In the genomic region with DNA sequence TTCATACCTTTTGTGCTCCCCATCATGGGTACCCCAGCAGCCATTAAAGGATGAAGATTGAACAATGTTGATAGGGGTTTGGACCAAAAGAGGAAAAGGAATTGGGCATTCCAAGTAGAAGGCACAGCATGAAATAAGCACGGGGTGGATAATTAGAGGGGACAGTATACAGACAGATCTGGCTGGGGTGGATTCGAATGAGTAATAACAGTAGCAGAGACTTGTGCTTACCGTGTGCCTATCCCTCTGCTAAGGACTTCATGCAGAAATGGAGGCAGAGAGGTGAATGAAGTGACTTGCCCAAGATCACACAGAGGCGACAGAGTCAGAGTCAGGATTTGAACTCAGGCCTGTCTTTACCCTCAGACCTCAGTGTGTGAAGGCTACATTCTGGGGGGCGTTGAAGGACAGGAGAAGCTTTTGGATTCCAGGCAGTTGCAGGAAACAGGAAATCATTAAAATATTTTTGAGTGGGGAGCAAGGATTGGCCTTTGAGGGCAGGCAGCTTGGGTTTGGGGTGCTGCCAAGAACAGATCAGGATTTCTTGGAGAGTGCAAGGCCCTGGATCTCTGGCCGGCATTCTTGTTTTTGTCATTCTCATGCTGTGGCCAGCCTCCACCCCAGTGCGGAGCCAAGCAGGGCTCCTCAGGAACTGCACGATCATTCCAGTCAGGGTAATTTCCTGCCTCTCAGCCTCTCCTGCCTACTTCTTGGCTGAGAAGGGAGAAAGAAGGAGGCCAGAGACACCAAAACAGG, we compare ENCODE assay signal across 11 cellular contexts. TPM values are rescaled to one million over a fixed set of nuclear protein-coding genes. Genes with fewer than 3 reads are reported as not detected.
DNase-seq lines count a peak whose midpoint lies in the region; ATAC-seq, FAIRE-seq and TF ChIP-seq lines count a peak whose summit lies in the region.
"Had no signal": no experiment of that assay in that cellular context is flagged by ENCODE, and none has a peak within 500 bp of the region (broad histone marks: within the 10 kb centered on the region; RNA-seq: fewer than 3 reads in every experiment).

No MANE protein-coding gene starts in this region.

- peak; percentile 65 to 83 (median 78) for ATAC-seq in right lobe of liver
- no peak for ATAC-seq in GM18909 (IDR thresholded peaks at IDR 0.05; ENCODE audit: poor library complexity, unreplicated experiment)

- DNase-seq in HTR-8/SVneo (ENCODE audit: insufficient read length, low spot score), result peak; percentile 36
- DNase-seq in cerebellum (ENCODE audit: low spot score), result peak; percentile 63
- peak in 2 of 3 donors; percentile 59 to 84 for DNase-seq in right lobe of liver
- no peak for DNase-seq in HEK293T (ENCODE audit: extremely low spot score)
- DNase-seq in HK-2 (ENCODE audit: unreplicated experiment), result no peak
- no peak for DNase-seq in stimulated activated CD4-positive, alpha-beta T cell treated with anti-CD3 and anti-CD28 coated beads, Interleukin-4, amount 100 ng/mL, for 24 hours
- DNase-seq: activated B cell treated with CpG ODN at 0.5 μM for 24 hours, KG1 had no signal

- 42% methylated on average over 8 of the region's 8 CpGs for WGBS in right lobe of liver (ENCODE audit: insufficient coverage, low coverage, low lambda C conversion rate, missing lambda C conversion rate)

- no peaks in the 10 kb centered on the region for H3K27me3 ChIP-seq in right lobe of liver
- no peaks in the 10 kb centered on the region for H3K27me3 ChIP-seq in subcutaneous abdominal adipose tissue (ENCODE audit: control insufficient read depth in 5 of 5, insufficient read depth in 4 of 5, low read length in 5 of 5)

- intact Hi-C loops in right lobe of liver (cut with DNase I), result no loop called here

- H3K4me3 ChIP-seq in right lobe of liver, result no peak overlapping the region
- H3K4me3 ChIP-seq in subcutaneous abdominal adipose tissue (ENCODE audit: low read depth in 1 of 5, low read length in 5 of 5), result peak overlapping the region; percentile 16 to 26 (median 23)

- H3K36me3 ChIP-seq in right lobe of liver, result peaks cover 0 to 36% (median 12%) of the 10 kb centered on the region in 4 donors
- H3K36me3 ChIP-seq in subcutaneous abdominal adipose tissue (ENCODE audit: control insufficient read depth in 5 of 5, insufficient read depth in 5 of 5, low read length in 5 of 5), result peaks cover 16 to 58% (median 52%) of the 10 kb centered on the region in 5 donors

- peak overlapping the region; percentile 41 to 73 (median 60) for H3K27ac ChIP-seq in right lobe of liver
- H3K27ac ChIP-seq in subcutaneous abdominal adipose tissue (ENCODE audit: low read depth, low read length), result peak overlapping the region; percentile 88

- H3K9me3 ChIP-seq in right lobe of liver (no peaks in the 10 kb centered on the region), subcutaneous abdominal adipose tissue (ENCODE audit: control insufficient read depth in 5 of 5, low read length in 5 of 5) (no peaks in the 10 kb centered on the region)

- no peak for FAIRE-seq in HTR-8/SVneo (lab: Jason Lieb, UNC)
- FAIRE-seq: islet of Langerhans had no signal

- H3K9ac ChIP-seq in subcutaneous abdominal adipose tissue (ENCODE audit: low read length in 5 of 5), result peak overlapping the region; percentile 15 to 55 (median 35)

- no peak for TF ChIP-seq CTCF in right lobe of liver (IDR thresholded peaks at IDR 0.05)

- CTCF ChIA-PET in HEK293T (lab: Yijun Ruan, JAX), result no interaction called here

- POLR2A ChIA-PET in HEK293T (lab: Yijun Ruan, JAX), result no interaction called here

- TF ChIP-seq POLR2A in right lobe of liver (IDR thresholded peaks at IDR 0.05), result no peak

- H3K4me1 ChIP-seq in right lobe of liver (peaks cover 0 to 57% (median 21%) of the 10 kb centered on the region in 4 donors), subcutaneous abdominal adipose tissue (ENCODE audit: control insufficient read depth in 5 of 5, insufficient read depth in 5 of 5, low read length in 5 of 5) (peaks cover 15 to 28% (median 19%) of the 10 kb centered on the region in 5 donors)

TF ChIP-seq in HEK293T, 16 proteins besides CTCF, POLR2A, EP300 and RAD21:
- TF ChIP-seq ARNT (IDR thresholded peaks at IDR 0.05), result no peak
- TF ChIP-seq FOXK2 (IDR thresholded peaks at IDR 0.05), result no peak
- TF ChIP-seq, protein P1, sequence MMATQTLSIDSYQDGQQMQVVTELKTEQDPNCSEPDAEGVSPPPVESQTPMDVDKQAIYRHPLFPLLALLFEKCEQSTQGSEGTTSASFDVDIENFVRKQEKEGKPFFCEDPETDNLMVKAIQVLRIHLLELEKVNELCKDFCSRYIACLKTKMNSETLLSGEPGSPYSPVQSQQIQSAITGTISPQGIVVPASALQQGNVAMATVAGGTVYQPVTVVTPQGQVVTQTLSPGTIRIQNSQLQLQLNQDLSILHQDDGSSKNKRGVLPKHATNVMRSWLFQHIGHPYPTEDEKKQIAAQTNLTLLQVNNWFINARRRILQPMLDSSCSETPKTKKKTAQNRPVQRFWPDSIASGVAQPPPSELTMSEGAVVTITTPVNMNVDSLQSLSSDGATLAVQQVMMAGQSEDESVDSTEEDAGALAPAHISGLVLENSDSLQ (IDR thresholded peaks at IDR 0.05), result no peak
- TF ChIP-seq NFRKB (IDR thresholded peaks at IDR 0.05), result no peak
- no peak for TF ChIP-seq HDGF (IDR thresholded peaks at IDR 0.05; ENCODE audit: borderline replicate concordance)
- no peak for TF ChIP-seq CTBP1 (IDR thresholded peaks at IDR 0.05; ENCODE audit: borderline replicate concordance)

RNA-seq across cellular contexts. Expression of a gene that starts 18.7 kb away (rescaled TPM):
- total RNA-seq in cerebellum (18.6 TPM), right lobe of liver (10 to 100 TPM; 18.6 to 34.9 (median 24.8) TPM)

RNA-seq across cellular contexts. Expression of a gene that starts 19.0 kb away (rescaled TPM):
- 14.1 TPM for total RNA-seq in cerebellum
- total RNA-seq in right lobe of liver, result 10 to 100 TPM; 19.4 to 38.1 (median 24.1) TPM

RNA-seq across cellular contexts. Expression of a gene that starts 30.0 kb away (rescaled TPM):
- total RNA-seq in cerebellum, result 45.1 TPM
- 10 to 100 TPM; 23.0 to 45.6 (median 31.6) TPM for total RNA-seq in right lobe of liver

RNA-seq across cellular contexts. Expression of a gene that starts 34.4 kb away (rescaled TPM):
- total RNA-seq in cerebellum, result 1.9 TPM
- 100 to 1,000 TPM in 3 of 6 experiments, 10 to 100 TPM in 3; 28.3 to 156 (median 91.7) TPM for total RNA-seq in right lobe of liver

RNA-seq across cellular contexts. Expression of a gene that starts 36.4 kb away (rescaled TPM):
- total RNA-seq in cerebellum, result 2.8 TPM
- 10 to 100 TPM in 3 of 6 experiments, 1 to 10 TPM in 3; 2.8 to 23.8 (median 12.7) TPM for total RNA-seq in right lobe of liver

Comparison
In these comparisons a context has a peak if more than half of its experiments do, and no peak if none do; other contexts are left out.
1. DNase-seq: peak in HTR-8/SVneo (single experiment), cerebellum (single experiment) and right lobe of liver (2 of 3); none in HEK293T (single experiment), HK-2 (single experiment) and stimulated activated CD4-positive, alpha-beta T cell treated with anti-CD3 and anti-CD28 coated beads, Interleukin-4, amount 100 ng/mL, for 24 hours (single experiment).
2. H3K4me3 ChIP-seq: peak in subcutaneous abdominal adipose tissue (5 of 5); none in right lobe of liver (0 of 3).